ENCODE assay signal across 14 cellular contexts in genomic region chr6:161254754-161255253, GRCh38. TPM values are rescaled to one million over a fixed set of nuclear protein-coding genes. Genes with fewer than 3 reads are reported as not detected.
DNase-seq lines count a peak whose midpoint lies in the region; ATAC-seq and TF ChIP-seq lines count a peak whose summit lies in the region.
"Had no signal": no experiment of that assay in that cellular context is flagged by ENCODE, and none has a peak within 500 bp of the region (broad histone marks: within the 10 kb centered on the region; RNA-seq: fewer than 3 reads in every experiment).

No MANE protein-coding gene starts in this region.

- peaks cover 15% of the 10 kb centered on the region for H3K4me1 ChIP-seq in IMR-90 (ENCODE audit: control insufficient read depth, insufficient read depth, low read length)
- peaks cover 0 to 49% (median 30%) of the 10 kb centered on the region in 4 donors for H3K4me1 ChIP-seq in sigmoid colon
- peaks cover 3 to 12% (median 7%) of the 10 kb centered on the region in 4 donors for H3K4me1 ChIP-seq in stomach
- H3K4me1 ChIP-seq in mucosa of descending colon (ENCODE audit: low read depth), result no peaks in the 10 kb centered on the region
- H3K4me1 ChIP-seq: BLaER1 had no signal

- CTCF ChIA-PET in IMR-90 (lab: Yijun Ruan, JAX), result interaction anchor here (1.1 kb wide), 1 partner anchor 16 kb away, joined by 3 read pairs; no protein-coding TSS in a partner anchor

- H3K9me3 ChIP-seq in IMR-90 (ENCODE audit: control insufficient read depth, insufficient read depth, low read length) (no peaks in the 10 kb centered on the region), sigmoid colon (no peaks in the 10 kb centered on the region), stomach (no peaks in the 10 kb centered on the region), mucosa of descending colon (no peaks in the 10 kb centered on the region)
- H3K9me3 ChIP-seq: BLaER1 had no signal

- no peak overlapping the region for H2AK9ac ChIP-seq in IMR-90 (replicated peaks; ENCODE audit: low read depth, low read length, poor library complexity)

- H3K4me3 ChIP-seq in IMR-90 (ENCODE audit: insufficient read depth, low read depth, low read length) (no peak overlapping the region), sigmoid colon (peak overlapping the region in 1 of 4 donors; percentile 16), stomach (no peak overlapping the region), mucosa of descending colon (no peak overlapping the region)
- H3K4me3 ChIP-seq: BLaER1 had no signal

- ATAC-seq in IMR-90 (ENCODE audit: low read depth) (peak; percentile 45), mucosa of descending colon (no peak)
- ATAC-seq: effector memory CD8-positive, alpha-beta T cell had no signal

- intact Hi-C loops in IMR-90 (cut with micrococcal nuclease), result loop anchor here (2.0 kb wide), 1 partner anchor 18 kb away; no protein-coding TSS in a partner anchor
- intact Hi-C loops in sigmoid colon (cut with DNase I), result loop anchor here (5.0 kb wide), 1 partner anchor 93 kb away; no protein-coding TSS in a partner anchor
- intact Hi-C loops in stomach (cut with DNase I; ENCODE audit: low total_unique reads), result no loop called here
- intact Hi-C loops in mucosa of descending colon (cut with DNase I, micrococcal nuclease), result no loop called here

- peak overlapping the region; percentile 0; the same call in 1 of the 2 replicates for H2BK20ac ChIP-seq in IMR-90 (ENCODE audit: low read depth, low read length)

- H2AK5ac ChIP-seq in IMR-90 (ENCODE audit: low read depth, low read length), result peak overlapping the region; percentile 62; the same call in 1 of the 2 replicates

- H4K5ac ChIP-seq in IMR-90 (ENCODE audit: low read depth, low read length), result peak overlapping the region; percentile 61

- H3K27ac ChIP-seq in IMR-90 (ENCODE audit: insufficient read depth, low read length) (peak overlapping the region; percentile 63; the same call in 1 of the 2 replicates), sigmoid colon (peak overlapping the region in 3 of 4 donors; percentile 54 to 82 (median 71)), stomach (peak overlapping the region in 2 of 5 donors; percentile 34 to 35)
- H3K27ac ChIP-seq: BLaER1 had no signal

- H2BK15ac ChIP-seq in IMR-90 (ENCODE audit: low read depth, low read length), result peak overlapping the region; percentile 41; the same call in 1 of the 3 replicates

- in situ Hi-C loops in IMR-90 (cut with MboI; ENCODE audit: low sequenced_read_pairs), result loop anchor here (25.0 kb wide), 1 partner anchor 268 kb away; the partner anchor contains the start of gene MAP3K4

- TF ChIP-seq POLR2A in IMR-90 (IDR thresholded peaks at IDR 0.05; ENCODE audit: low read depth, low read length), result no peak
- TF ChIP-seq POLR2A in sigmoid colon (IDR thresholded peaks at IDR 0.05), result no peak
- TF ChIP-seq POLR2A in stomach (IDR thresholded peaks at IDR 0.05), result no peak

- peak overlapping the region; percentile 39 for H2AFZ ChIP-seq in IMR-90 (replicated peaks; ENCODE audit: low read length, poor library complexity)

- TF ChIP-seq RAD21 in IMR-90 (IDR thresholded peaks at IDR 0.05; ENCODE audit: low read length), result no peak

- H4K91ac ChIP-seq in IMR-90 (ENCODE audit: insufficient read depth, low read depth, low read length), result no peak overlapping the region; the same call in 1 of the 2 replicates

- POLR2A ChIA-PET in IMR-90 (lab: Charles Lee; ENCODE audit: unreplicated experiment), result interaction anchor here (0.8 kb wide), 1 partner anchor 21 kb away, joined by 3 read pairs; no protein-coding TSS in a partner anchor

- H3K9me1 ChIP-seq in IMR-90 (ENCODE audit: insufficient read depth, low read length), result peaks cover 9% of the 10 kb centered on the region; the same call in 1 of the 2 replicates

- H3K4me2 ChIP-seq in IMR-90 (ENCODE audit: low read depth, low read length), result peak overlapping the region; percentile 37
- H3K4me2 ChIP-seq: BLaER1 had no signal

- no peaks in the 10 kb centered on the region for H4K20me1 ChIP-seq in IMR-90 (ENCODE audit: insufficient read depth, low read length)

- 0 out of 2 replicates have a peak overlapping the region, but pooled peaks have one; percentile 8 for H3K14ac ChIP-seq in IMR-90 (replicated peaks; ENCODE audit: low read depth, low read length)

- peak; percentile 56 for DNase-seq in IMR-90
- DNase-seq in astrocyte of the hippocampus (ENCODE audit: low read depth, low spot score), result peak; percentile 65
- DNase-seq in inferior parietal cortex (ENCODE audit: extremely low spot score), result peak; percentile 73
- DNase-seq in sigmoid colon, result no peak
- no peak for DNase-seq in stomach
- no peak for DNase-seq in mucosa of descending colon
- DNase-seq in DMS153 (lab: John Stamatoyannopoulos, UW), result no peak
- DNase-seq: activated CD4-positive, alpha-beta T cell treated with anti-CD3 and anti-CD28 coated beads, Interleukin-2, amount 10 ng/mL, durations not matched to agents 24 days and 14 days; activated naive CD4-positive, alpha-beta T cell treated with anti-CD3 and anti-CD28 coated beads, Interleukin-2, amount 10 ng/mL, durations not matched to agents 7 days and 5 days; DMS53; effector memory CD8-positive, alpha-beta T cell; NCI-H1417 treated with DMSO at 0.1 percent for 48 hours; stimulated activated CD4-positive, alpha-beta T cell treated with anti-CD3 and anti-CD28 coated beads, Interleukin-15, amount 100 ng/mL, for 24 hours had no signal

- H3K27me3 ChIP-seq in IMR-90 (ENCODE audit: control insufficient read depth, insufficient read depth, low read length), result no peaks in the 10 kb centered on the region
- no peaks in the 10 kb centered on the region for H3K27me3 ChIP-seq in sigmoid colon
- no peaks in the 10 kb centered on the region for H3K27me3 ChIP-seq in stomach
- H3K27me3 ChIP-seq: BLaER1 had no signal

- peak overlapping the region; percentile 14; the same call in 1 of the 2 replicates for H2BK120ac ChIP-seq in IMR-90 (ENCODE audit: low read depth, low read length)

- peak overlapping the region; percentile 20; the same call in 1 of the 2 replicates for H3K9ac ChIP-seq in IMR-90 (ENCODE audit: low read depth, low read length)
- H3K9ac ChIP-seq: BLaER1 had no signal

- TF ChIP-seq EP300 in sigmoid colon (IDR thresholded peaks at IDR 0.05), result no peak
- TF ChIP-seq EP300 in stomach (IDR thresholded peaks at IDR 0.05), result no peak

- no peak overlapping the region for H3K56ac ChIP-seq in IMR-90 (ENCODE audit: extremely low read depth, insufficient read depth, low read length)

- peak overlapping the region; percentile 67 for H3K18ac ChIP-seq in IMR-90 (ENCODE audit: low read depth, low read length)

- H3K36me3 ChIP-seq in IMR-90 (ENCODE audit: control insufficient read depth, insufficient read depth, low read length) (peaks cover 5% of the 10 kb centered on the region; the same call in 1 of the 2 replicates), sigmoid colon (no peaks in the 10 kb centered on the region), stomach (peaks cover 0 to 3% (median 0%) of the 10 kb centered on the region in 4 donors), mucosa of descending colon (ENCODE audit: low read depth) (no peaks in the 10 kb centered on the region)

- BruUV-seq in IMR-90 (replicated peaks; lab: Mats Ljungman, UMichigan), result no TSS peak

- dilution Hi-C loops in IMR-90 (cut with HindIII; ENCODE audit: low sequenced_read_pairs, unreplicated experiment), result no loop called here

- WGBS in IMR-90 (ENCODE audit: extremely low coverage in 2 of 2, insufficient read length in 1 of 2), 2 experiments, result 30% methylated on average over 5 of the region's 10 CpGs; no CpG with 5 or more reads in 1 of the 2 experiments
- 62 to 73% methylated on average over 10 of the region's 10 CpGs for WGBS in sigmoid colon, 2 donors
- 21 to 41% (median 34%) methylated on average over 10 of the region's 10 CpGs for WGBS in stomach, 5 donors

- TF ChIP-seq CTCF in IMR-90 (conservative IDR thresholded peaks at IDR 0.05; ENCODE audit: low read depth, low read length), result no peak
- no peak for TF ChIP-seq CTCF in sigmoid colon (IDR thresholded peaks at IDR 0.05)
- TF ChIP-seq CTCF in stomach (IDR thresholded peaks at IDR 0.05), result no peak
- no peak for TF ChIP-seq CTCF in mucosa of descending colon (IDR thresholded peaks at IDR 0.05)

- H3K23ac ChIP-seq in IMR-90 (ENCODE audit: low read depth, low read length), result no peak overlapping the region

- peak overlapping the region; percentile 18 to 64; a peak in 3 of 4 replicates for H4K8ac ChIP-seq in IMR-90 (ENCODE audit: low read depth in 2 of 2, low read length in 2 of 2)

- H3K79me1 ChIP-seq in IMR-90 (ENCODE audit: low read depth in 1 of 2, low read length in 2 of 2), result peaks cover 14 to 32% of the 10 kb centered on the region in 2 experiments

- 0 out of 2 replicates have a peak overlapping the region, but pooled peaks have one; percentile 31 for H3K4ac ChIP-seq in IMR-90 (ENCODE audit: low read depth, low read length)

- peak overlapping the region; percentile 82 for H2BK5ac ChIP-seq in IMR-90 (ENCODE audit: low read depth, low read length, poor library complexity, severe bottlenecking)

TF ChIP-seq in IMR-90, 13 proteins besides CTCF, POLR2A, EP300 and RAD21:
- TF ChIP-seq SMC3 (IDR thresholded peaks at IDR 0.05; ENCODE audit: low read depth, low read length) (no peak), FOS (IDR thresholded peaks at IDR 0.05; ENCODE audit: low read depth, low read length) (no peak)

RNA-seq across cellular contexts. Expression of gene AGPAT4, which starts 19.1 kb away (rescaled TPM):
- 3.6 and 3.8 TPM in 2 replicates for total RNA-seq in IMR-90 (2012; rRNA removed)
- 3.6 and 3.8 TPM in 2 replicates for polyA plus RNA-seq in IMR-90 (2012; rRNA removed)
- 1.5 and 2.0 TPM in 2 replicates for polyA plus RNA-seq in IMR-90 (2012; cell fraction: cytosol; rRNA removed)
- polyA plus RNA-seq in IMR-90 (2012; cell fraction: nucleus; rRNA removed; ENCODE audit: low replicate concordance), result 6.2 and 14.0 TPM in 2 replicates
- 10 to 100 TPM in 1 of 4 donors, 1 to 10 TPM in 3; 6.9 to 16.6 (median 7.5) TPM for total RNA-seq in sigmoid colon
- polyA plus RNA-seq in sigmoid colon, result 1 to 10 TPM in 1 of 3 donors, under 1 TPM in 2; under 0.01 to 2.0 (median 0.23) TPM
- 10 to 100 TPM in 1 of 5 donors, 1 to 10 TPM in 2, under 1 TPM in 2; 0.58 to 15.8 (median 1.8) TPM for total RNA-seq in stomach
- polyA plus RNA-seq in stomach, result 1 to 10 TPM in 1 of 3 donors, under 1 TPM in 2; 0.46 to 1.2 (median 0.56) TPM
- 10 to 100 TPM in 1 of 3 donors, 1 to 10 TPM in 2; 6.5 to 12.3 (median 7.3) TPM for total RNA-seq in mucosa of descending colon

Comparison
In these comparisons a context has a peak if more than half of its experiments do, and no peak if none do; other contexts are left out.
1. DNase-seq: peak in IMR-90 (single experiment), astrocyte of the hippocampus (single experiment) and inferior parietal cortex (single experiment); none in sigmoid colon (single experiment), stomach (single experiment), mucosa of descending colon (0 of 3) and DMS153 (single experiment).
2. intact Hi-C loops: an anchor here in IMR-90 (2.0 kb wide) and sigmoid colon (5.0 kb wide); none called in stomach and mucosa of descending colon.